In the genomic region with DNA sequence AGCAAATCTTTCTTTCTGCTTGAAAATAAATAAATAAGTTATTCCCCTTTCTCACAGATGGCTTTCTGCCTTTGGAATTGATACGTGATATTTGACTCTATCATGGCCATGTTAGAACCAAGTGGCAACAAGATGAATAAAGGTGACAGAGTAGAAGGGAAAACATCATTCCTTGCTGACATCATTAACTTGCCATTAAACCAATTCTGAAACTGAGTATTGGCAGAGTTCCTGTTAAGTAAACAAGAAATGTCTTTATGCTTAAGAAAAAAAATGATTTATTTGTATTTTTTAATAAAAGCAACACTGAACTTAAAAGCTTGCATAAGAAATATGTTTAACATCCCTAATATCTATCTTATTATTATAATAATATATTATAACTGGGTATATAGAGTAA, we compare ENCODE assay signal across 19 cellular contexts.
"Had no signal": no experiment of that assay in that cellular context is flagged by ENCODE, and none has a peak within 500 bp of the region (broad histone marks: within the 10 kb centered on the region; RNA-seq: fewer than 3 reads in every experiment).

No MANE protein-coding gene starts in this region.

- H3K9me3 ChIP-seq: esophagus muscularis mucosa, pancreas, testis, upper lobe of left lung had no signal

- H3K27ac ChIP-seq: brain microvascular endothelial cell, esophagus muscularis mucosa, hepatocyte, pancreas, testis, upper lobe of left lung had no signal

- H3K4me1 ChIP-seq: pancreas, testis, upper lobe of left lung had no signal

- H3K36me3 ChIP-seq: brain microvascular endothelial cell, esophagus muscularis mucosa, pancreas, upper lobe of left lung had no signal

- H3K4me3 ChIP-seq: esophagus muscularis mucosa, hepatocyte, pancreas, testis, upper lobe of left lung had no signal

- DNase-seq: activated CD4-positive, alpha-beta T cell treated with anti-CD3 and anti-CD28 coated beads, Interleukin-2, amount 10 ng/mL, durations not matched to agents 24 days and 14 days; activated CD4-positive, CD25-positive, alpha-beta regulatory T cell; activated CD8-positive, alpha-beta T cell treated with anti-CD3 and anti-CD28 coated beads, Interleukin-2, amount 10 ng/mL, durations not matched to agents 7 days and 5 days; activated naive CD4-positive, alpha-beta T cell treated with Interleukin-2 at 50 U/mL for 16 hours; activated naive CD8-positive, alpha-beta T cell treated with anti-CD3 and anti-CD28 coated beads, Interleukin-2, amount 10 ng/mL, durations not matched to agents 7 days and 5 days; activated T-cell treated with anti-CD3 and anti-CD28 coated beads, Interleukin-2, amount 50 U/mL, for 24 hours; brain microvascular endothelial cell; effector CD8-positive, alpha-beta T cell; foreskin fibroblast; left cardiac atrium; mesendoderm; naive thymus-derived CD8-positive, alpha-beta T cell; pancreas; stimulated activated CD4-positive, alpha-beta T cell treated with anti-CD3 and anti-CD28 coated beads, Interleukin-4, amount 100 ng/mL, for 4 hours; T-helper 9 cell; testis; upper lobe of left lung had no signal

- H3K27me3 ChIP-seq: brain microvascular endothelial cell, esophagus muscularis mucosa, hepatocyte, pancreas, testis, upper lobe of left lung had no signal
